In genomic region chr9:14662060-14662453, GRCh38 we compare ENCODE assay signal across 3 cellular contexts.
"Had no signal": no experiment of that assay in that cellular context is flagged by ENCODE, and none has a peak within 500 bp of the region (broad histone marks: within the 10 kb centered on the region; RNA-seq: fewer than 3 reads in every experiment).

No MANE protein-coding gene starts in this region.

- H3K4me3 ChIP-seq: K562 had no signal

- H3K27ac ChIP-seq: HL-60 had no signal

- DNase-seq: KG1 had no signal
